Comparison of ENCODE assay signal across 8 cellular contexts in genomic region chr12:64083285-64084210, GRCh38.
DNase-seq lines count a peak whose midpoint lies in the region; TF ChIP-seq lines count a peak whose summit lies in the region.

No MANE protein-coding gene starts in this region.

- H3K4me1 Mint-ChIP-seq in nephron: peaks cover 71% of the 10 kb centered on the region
- peaks cover 12% of the 10 kb centered on the region for H3K4me1 Mint-ChIP-seq in endodermal cell

- no peaks in the 10 kb centered on the region for H3K27me3 ChIP-seq in endodermal cell (ENCODE audit: control insufficient read depth, insufficient read depth, low read length, poor library complexity, severe bottlenecking)

- H3K9me3 Mint-ChIP-seq in nephron: no peaks in the 10 kb centered on the region
- no peaks in the 10 kb centered on the region for H3K9me3 Mint-ChIP-seq in endodermal cell

- H3K27me3 Mint-ChIP-seq in nephron (ENCODE audit: low read depth) (no peaks in the 10 kb centered on the region), endodermal cell (ENCODE audit: insufficient read depth) (no peaks in the 10 kb centered on the region)

- peak overlapping the region; percentile 80 for H3K27ac ChIP-seq in epithelial cell of prostate
- H3K27ac ChIP-seq in endodermal cell (ENCODE audit: low read depth, low read length): no peak overlapping the region

- no peak overlapping the region for H3K9ac ChIP-seq in endodermal cell (ENCODE audit: extremely low read depth, low read length, poor library complexity, severe bottlenecking)

- H3K9me3 ChIP-seq in endodermal cell (ENCODE audit: control insufficient read depth, low read length): no peaks in the 10 kb centered on the region

- no peaks in the 10 kb centered on the region for H3K4me1 ChIP-seq in endodermal cell (ENCODE audit: control insufficient read depth, insufficient read depth, low read length)

- DNase-seq in AG09319 (ENCODE audit: extremely low read depth, low read depth) (peak; percentile 94), NCI-H2196 treated with DMSO at 0.1 percent for 48 hours (lab: John Stamatoyannopoulos, UW; ENCODE audit: unreplicated experiment) (peak; percentile 32), epithelial cell of prostate (ENCODE audit: low read depth, low spot score) (peak; percentile 44), endodermal cell (no peak), DMS114 treated with DMSO at 0.1 percent for 48 hours (lab: John Stamatoyannopoulos, UW; ENCODE audit: unreplicated experiment) (no peak), HUDEP-2 (lab: John Stamatoyannopoulos, UW; ENCODE audit: unreplicated experiment in 76 of 76) (no peak)
- no peak for DNase-seq in activated naive CD4-positive, alpha-beta T cell treated with Interleukin-2 at 50 U/mL for 16 hours

- 96% methylated on average over 4 to 6 of the region's 6 CpGs for WGBS in endodermal cell (ENCODE audit: insufficient coverage in 1 of 2, insufficient read length in 1 of 2), 2 experiments

- no peaks in the 10 kb centered on the region for H3K36me3 ChIP-seq in endodermal cell (ENCODE audit: control insufficient read depth, insufficient read depth, low read length)

- no peak overlapping the region for H3K4me3 ChIP-seq in endodermal cell (ENCODE audit: low read length)

- H3K27ac Mint-ChIP-seq in nephron (peak overlapping the region; percentile 74 to 94 (median 85)), endodermal cell (no peak overlapping the region)

- H3K36me3 Mint-ChIP-seq in nephron (ENCODE audit: low read depth): peaks cover 47% of the 10 kb centered on the region
- H3K36me3 Mint-ChIP-seq in endodermal cell (ENCODE audit: low read depth): peaks cover 12% of the 10 kb centered on the region

- TF ChIP-seq CTCF in AG09319 (IDR thresholded peaks at IDR 0.05; ENCODE audit: low read depth, low read length) (no peak), nephron (IDR thresholded peaks at IDR 0.05; ENCODE audit: unreplicated experiment in 3 of 3) (no peak), endodermal cell (conservative IDR thresholded peaks at IDR 0.05) (no peak)

- peak overlapping the region in 1 of 3 experiments; percentile 60 for H3K4me3 Mint-ChIP-seq in nephron
- no peak overlapping the region for H3K4me3 Mint-ChIP-seq in endodermal cell

Comparison
In these comparisons a context has a peak if more than half of its experiments do, and no peak if none do; other contexts are left out.
1. DNase-seq: peak in AG09319 (single experiment), NCI-H2196 treated with DMSO at 0.1 percent for 48 hours (single experiment) and epithelial cell of prostate (single experiment); none in endodermal cell (single experiment), activated naive CD4-positive, alpha-beta T cell treated with Interleukin-2 at 50 U/mL for 16 hours (single experiment), DMS114 treated with DMSO at 0.1 percent for 48 hours (single experiment) and HUDEP-2 (0 of 76).